ENCODE assay signal across 8 cellular contexts in the genomic region with DNA sequence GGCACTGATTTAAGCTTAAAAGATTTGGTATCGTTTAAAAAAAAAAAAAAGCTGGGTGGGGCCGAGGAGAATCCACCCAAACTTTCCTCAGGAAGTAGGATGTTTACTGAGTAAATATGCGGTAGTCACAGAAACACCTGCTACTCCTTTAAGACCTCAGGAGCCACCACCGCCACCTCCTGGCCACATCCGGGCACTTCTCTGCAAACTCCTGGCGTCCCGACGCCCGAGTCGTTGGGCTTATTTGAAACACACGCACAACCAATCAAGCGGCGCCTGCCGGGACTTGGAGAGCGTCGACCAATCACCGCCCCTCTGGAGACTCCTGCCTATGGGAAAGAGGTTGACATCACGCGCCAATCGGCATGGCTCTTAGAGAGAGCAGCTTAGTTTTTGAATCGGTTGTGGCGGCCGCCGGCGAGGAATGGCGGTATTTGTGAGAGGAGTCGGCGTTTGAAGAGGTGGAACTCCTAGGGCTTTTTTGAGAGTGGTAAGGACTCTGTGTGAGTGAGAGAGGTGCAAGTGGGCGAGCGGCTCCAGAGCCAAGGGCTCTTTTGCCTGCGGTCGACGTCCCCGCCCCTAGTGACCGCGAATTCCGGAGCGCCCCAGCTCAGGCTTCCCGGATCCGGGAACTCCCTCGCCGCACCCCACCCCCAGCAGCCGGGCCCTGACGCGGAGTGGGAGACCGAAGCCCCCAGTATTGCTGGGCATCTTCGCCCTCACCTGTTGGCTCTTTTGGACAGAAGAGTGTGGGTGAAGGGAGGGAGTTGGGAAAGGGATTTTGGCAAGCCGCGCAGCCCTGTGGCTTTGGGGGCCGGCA. TPM values are rescaled to one million over a fixed set of nuclear protein-coding genes. Genes with fewer than 3 reads are reported as not detected.
DNase-seq lines count a peak whose midpoint lies in the region; ATAC-seq and TF ChIP-seq lines count a peak whose summit lies in the region.

A gene with protein sequence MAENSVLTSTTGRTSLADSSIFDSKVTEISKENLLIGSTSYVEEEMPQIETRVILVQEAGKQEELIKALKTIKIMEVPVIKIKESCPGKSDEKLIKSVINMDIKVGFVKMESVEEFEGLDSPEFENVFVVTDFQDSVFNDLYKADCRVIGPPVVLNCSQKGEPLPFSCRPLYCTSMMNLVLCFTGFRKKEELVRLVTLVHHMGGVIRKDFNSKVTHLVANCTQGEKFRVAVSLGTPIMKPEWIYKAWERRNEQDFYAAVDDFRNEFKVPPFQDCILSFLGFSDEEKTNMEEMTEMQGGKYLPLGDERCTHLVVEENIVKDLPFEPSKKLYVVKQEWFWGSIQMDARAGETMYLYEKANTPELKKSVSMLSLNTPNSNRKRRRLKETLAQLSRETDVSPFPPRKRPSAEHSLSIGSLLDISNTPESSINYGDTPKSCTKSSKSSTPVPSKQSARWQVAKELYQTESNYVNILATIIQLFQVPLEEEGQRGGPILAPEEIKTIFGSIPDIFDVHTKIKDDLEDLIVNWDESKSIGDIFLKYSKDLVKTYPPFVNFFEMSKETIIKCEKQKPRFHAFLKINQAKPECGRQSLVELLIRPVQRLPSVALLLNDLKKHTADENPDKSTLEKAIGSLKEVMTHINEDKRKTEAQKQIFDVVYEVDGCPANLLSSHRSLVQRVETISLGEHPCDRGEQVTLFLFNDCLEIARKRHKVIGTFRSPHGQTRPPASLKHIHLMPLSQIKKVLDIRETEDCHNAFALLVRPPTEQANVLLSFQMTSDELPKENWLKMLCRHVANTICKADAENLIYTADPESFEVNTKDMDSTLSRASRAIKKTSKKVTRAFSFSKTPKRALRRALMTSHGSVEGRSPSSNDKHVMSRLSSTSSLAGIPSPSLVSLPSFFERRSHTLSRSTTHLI (plus strand): TSS at position 359 of the 820 bp plus-strand sequence. CDS start 3,805 bp downstream, outside the sequence.

- peak; percentile 99 for ATAC-seq in GM19023 (IDR thresholded peaks at IDR 0.05; ENCODE audit: unreplicated experiment)
- peak; percentile 97 for ATAC-seq in HG03280 (IDR thresholded peaks at IDR 0.05; ENCODE audit: unreplicated experiment)
- peak; percentile 99 for ATAC-seq in activated B cell treated with CpG ODN at 0.5 μM for 24 hours (ENCODE audit: low read depth)

- TF ChIP-seq CTCF in AG09319 (IDR thresholded peaks at IDR 0.05; ENCODE audit: low read depth, low read length) = peak; percentile 77
- TF ChIP-seq CTCF in activated B cell treated with CpG ODN at 0.5 μM for 24 hours (IDR thresholded peaks at IDR 0.05) = no peak

- intact Hi-C loops in activated B cell treated with CpG ODN at 0.5 μM for 24 hours (cut with micrococcal nuclease) = loop anchor here (1.0 to 5.0 kb wide), 7 partner anchors 39 to 1878 kb away; a partner anchor contains a TSS

- CTCF ChIA-PET in activated B cell treated with CpG ODN at 0.5 μM for 24 hours (lab: Charles Lee) = interaction anchor here (0.7 to 1.7 kb wide), 4 partner anchors 10 to 155 kb away, joined by 3 to 5 read pairs (median 3); a partner anchor contains a TSS

- no peaks in the 10 kb centered on the region for H3K27me3 Mint-ChIP-seq in activated B cell treated with CpG ODN at 0.5 μM for 24 hours
- H3K27me3 Mint-ChIP-seq in immature natural killer cell (ENCODE audit: low read depth in 3 of 3) = peaks cover 3 to 8% (median 5%) of the 10 kb centered on the region in 3 donors

- DNase-seq in AG09319 (ENCODE audit: extremely low read depth, low read depth) (peak; percentile 99), NCI-H345 (lab: John Stamatoyannopoulos, UW) (peak; percentile 97), activated B cell treated with CpG ODN at 0.5 μM for 24 hours (peak; percentile 84), immature natural killer cell (peak; percentile 94 to 96 (median 95)), smooth muscle cell of the brain vasculature (ENCODE audit: low read depth, low spot score) (peak; percentile 100)
- DNase-seq in central memory CD4-positive, alpha-beta T cell = peak; percentile 97

- peak within 1 kb of the TSS; percentile 99 for H3K4me3 Mint-ChIP-seq in activated B cell treated with CpG ODN at 0.5 μM for 24 hours
- H3K4me3 Mint-ChIP-seq in immature natural killer cell = peak within 1 kb of the TSS; percentile 93 to 97 (median 97)

- no peaks in the 10 kb centered on the region for H3K9me3 Mint-ChIP-seq in activated B cell treated with CpG ODN at 0.5 μM for 24 hours
- H3K9me3 Mint-ChIP-seq in immature natural killer cell = no peaks in the 10 kb centered on the region

- H3K27ac Mint-ChIP-seq in activated B cell treated with CpG ODN at 0.5 μM for 24 hours (peak within 1 kb of the TSS; percentile 91), immature natural killer cell (peak within 1 kb of the TSS; percentile 78 to 88 (median 84))

- H3K4me1 Mint-ChIP-seq in activated B cell treated with CpG ODN at 0.5 μM for 24 hours (peaks cover 14% of the 10 kb centered on the region), immature natural killer cell (peaks cover 14 to 31% of the 10 kb centered on the region in 2 donors)

- POLR2A ChIA-PET in activated B cell treated with CpG ODN at 0.5 μM for 24 hours (lab: Charles Lee) = interaction anchor here (0.7 to 1.3 kb wide), 4 partner anchors 37 to 1881 kb away, joined by 3 to 8 read pairs (median 4); a partner anchor contains a TSS

- H3K36me3 Mint-ChIP-seq in activated B cell treated with CpG ODN at 0.5 μM for 24 hours (ENCODE audit: low read depth) = peaks cover 5% of the 10 kb centered on the region
- H3K36me3 Mint-ChIP-seq in immature natural killer cell = peaks cover 0 to 3% (median 0%) of the 10 kb centered on the region in 3 donors

RNA-seq across cellular contexts. Expression of the gene that starts here (rescaled TPM):
- total RNA-seq in activated B cell treated with CpG ODN at 0.5 μM for 24 hours = 5.0 and 6.3 TPM in 2 replicates
- 1 to 10 TPM; 2.7 to 4.8 (median 2.8) TPM for polyA plus RNA-seq in immature natural killer cell

Comparison
In these comparisons a context has a peak if more than half of its experiments do, and no peak if none do; other contexts are left out.
1. Peak in every context shown above with its lines: DNase-seq and ATAC-seq.